In genomic region chr2:232698552-232699091, GRCh38 we compare ENCODE assay signal across 8 cellular contexts. TPM values are rescaled to one million over a fixed set of nuclear protein-coding genes. Genes with fewer than 3 reads are reported as not detected.
DNase-seq lines count a peak whose midpoint lies in the region; TF ChIP-seq lines count a peak whose summit lies in the region.

No MANE protein-coding gene starts in this region.

- peak overlapping the region; percentile 85 to 87 for H3K9ac ChIP-seq in duodenal mucosa (ENCODE audit: low read depth in 1 of 2, low read length in 2 of 2)

- H3K4me1 ChIP-seq in CD4-positive, alpha-beta memory T cell (ENCODE audit: insufficient read depth, low read length): peaks cover 43% of the 10 kb centered on the region
- peaks cover 23 to 26% of the 10 kb centered on the region in 2 donors for H3K4me1 ChIP-seq in duodenal mucosa (ENCODE audit: control insufficient read depth in 1 of 2, insufficient read depth in 2 of 2, low read length in 2 of 2)

- H3K9me3 ChIP-seq in CD4-positive, alpha-beta memory T cell (ENCODE audit: control insufficient read depth in 1 of 2, low read length in 2 of 2): no peaks in the 10 kb centered on the region
- no peaks in the 10 kb centered on the region for H3K9me3 ChIP-seq in duodenal mucosa (ENCODE audit: control insufficient read depth in 1 of 2, low read length in 2 of 2)

- peaks cover 16 to 24% of the 10 kb centered on the region in 2 donors for H3K36me3 Mint-ChIP-seq in CD4-positive, alpha-beta memory T cell
- H3K36me3 Mint-ChIP-seq in neural crest cell (ENCODE audit: low read depth): peaks cover 5% of the 10 kb centered on the region

- H3K9me3 Mint-ChIP-seq in CD4-positive, alpha-beta memory T cell: peaks cover 0 to 2% (median 0%) of the 10 kb centered on the region in 8 donors
- H3K9me3 Mint-ChIP-seq in neural crest cell: peaks cover 5% of the 10 kb centered on the region

- peaks cover under 1% of the 10 kb centered on the region for H3K36me3 ChIP-seq in CD4-positive, alpha-beta memory T cell (ENCODE audit: insufficient read depth, low read length)
- H3K36me3 ChIP-seq in duodenal mucosa (ENCODE audit: control insufficient read depth in 1 of 2, insufficient read depth in 2 of 2, low read length in 2 of 2): peaks cover 0 to 4% of the 10 kb centered on the region in 2 donors

- peaks cover 35 to 59% (median 42%) of the 10 kb centered on the region in 4 donors for H3K4me1 Mint-ChIP-seq in CD4-positive, alpha-beta memory T cell
- peaks cover 38% of the 10 kb centered on the region for H3K4me1 Mint-ChIP-seq in neural crest cell

- H3K4me3 ChIP-seq in CD4-positive, alpha-beta memory T cell (ENCODE audit: low read length in 2 of 2): peak overlapping the region; percentile 55 to 88
- H3K4me3 ChIP-seq in duodenal mucosa (ENCODE audit: low read depth in 1 of 2, low read length in 2 of 2): peak overlapping the region; percentile 79 to 85

- H3K27ac Mint-ChIP-seq in CD4-positive, alpha-beta memory T cell: peak overlapping the region in 6 of 7 donors; percentile 47 to 95 (median 84)
- peak overlapping the region; percentile 16 for H3K27ac Mint-ChIP-seq in neural crest cell (ENCODE audit: unreplicated experiment)

- peak overlapping the region; percentile 91 to 96 (median 93) for H3K4me3 Mint-ChIP-seq in CD4-positive, alpha-beta memory T cell
- H3K4me3 Mint-ChIP-seq in neural crest cell: peak overlapping the region; percentile 96

- no peak for DNase-seq in CD4-positive, alpha-beta memory T cell
- DNase-seq in NAMALWA (ENCODE audit: low spot score) (peak; percentile 20), neural crest cell (ENCODE audit: low read depth, low spot score) (no peak), foreskin melanocyte (no peak), retina (no peak), hippocampal formation (lab: John Stamatoyannopoulos, UW) (no peak)
- DNase-seq in stimulated activated CD4-positive, alpha-beta T cell treated with anti-CD3 and anti-CD28 coated beads, Interleukin-2, amount 100 ng/mL, for 24 hours: no peak

- no peaks in the 10 kb centered on the region for H3K27me3 ChIP-seq in CD4-positive, alpha-beta memory T cell (ENCODE audit: insufficient read depth, low read length)
- no peaks in the 10 kb centered on the region for H3K27me3 ChIP-seq in duodenal mucosa (ENCODE audit: control insufficient read depth in 1 of 2, insufficient read depth in 2 of 2, low read length in 2 of 2)

- POLR2A ChIA-PET in CD4-positive, alpha-beta memory T cell (lab: Charles Lee; ENCODE audit: partially characterized antibody): no interaction called here

- peak overlapping the region; percentile 86 for H3K27ac ChIP-seq in CD4-positive, alpha-beta memory T cell (ENCODE audit: low read depth, low read length)
- no peak overlapping the region for H3K27ac ChIP-seq in duodenal mucosa (ENCODE audit: low read depth, low read length)

- CTCF ChIA-PET in CD4-positive, alpha-beta memory T cell (lab: Charles Lee; ENCODE audit: partially characterized antibody): no interaction called here

- H3K27me3 Mint-ChIP-seq in CD4-positive, alpha-beta memory T cell: no peaks in the 10 kb centered on the region
- peaks cover 4% of the 10 kb centered on the region for H3K27me3 Mint-ChIP-seq in neural crest cell (ENCODE audit: low read depth)

- intact Hi-C loops in CD4-positive, alpha-beta memory T cell (cut with micrococcal nuclease): loop anchor here (5.0 to 10.0 kb wide), 2 partner anchors 91 to 546 kb away; no protein-coding TSS in a partner anchor

- TF ChIP-seq CTCF in neural crest cell (conservative IDR thresholded peaks at IDR 0.05): no peak

RNA-seq across cellular contexts. Expression of gene GIGYF2, which starts 1.5 kb away (rescaled TPM):
- total RNA-seq in CD4-positive, alpha-beta memory T cell: 10 to 100 TPM; 82.1 to 89.6 TPM
- 10 to 100 TPM in 1 of 2 donors, 1 to 10 TPM in 1; 6.7 to 35.9 TPM for polyA plus RNA-seq in CD4-positive, alpha-beta memory T cell
- 70.3 and 71.4 TPM in 2 replicates for total RNA-seq in neural crest cell
